ENCODE assay signal across 8 cellular contexts in genomic region chr1:211648980-211649934, GRCh38. TPM values are rescaled to one million over a fixed set of nuclear protein-coding genes. Genes with fewer than 3 reads are reported as not detected.
A peak's percentile ranks its signal among the peaks of the same experiment; 100 is the strongest.
DNase-seq lines count a peak whose midpoint lies in the region; ATAC-seq and TF ChIP-seq lines count a peak whose summit lies in the region.

No MANE protein-coding gene starts in this region.

- no peaks in the 10 kb centered on the region for H3K27me3 ChIP-seq in osteoblast (ENCODE audit: insufficient read depth, low read length)

- ATAC-seq in activated CD4-positive, alpha-beta T cell treated with anti-CD3 and anti-CD28 coated beads for 36 hours: peak; percentile 81
- ATAC-seq in GM18873 (IDR thresholded peaks at IDR 0.05; ENCODE audit: low FRiP score, unreplicated experiment): no peak
- ATAC-seq in HG02623 (IDR thresholded peaks at IDR 0.05; ENCODE audit: unreplicated experiment): no peak

- H3K36me3 ChIP-seq in osteoblast (ENCODE audit: insufficient read depth, low read length): no peaks in the 10 kb centered on the region

- no peaks in the 10 kb centered on the region for H4K20me1 ChIP-seq in osteoblast (ENCODE audit: insufficient read depth, low read length)

- H3K4me1 Mint-ChIP-seq in activated CD4-positive, alpha-beta T cell treated with anti-CD3 and anti-CD28 coated beads for 36 hours: no peaks in the 10 kb centered on the region

- H3K27me3 Mint-ChIP-seq in activated CD4-positive, alpha-beta T cell treated with anti-CD3 and anti-CD28 coated beads for 36 hours: no peaks in the 10 kb centered on the region

- no peaks in the 10 kb centered on the region for H3K36me3 Mint-ChIP-seq in activated CD4-positive, alpha-beta T cell treated with anti-CD3 and anti-CD28 coated beads for 36 hours (ENCODE audit: low read depth)

- H3K27ac ChIP-seq in osteoblast (ENCODE audit: low read depth, low read length): no peak overlapping the region

- no peak overlapping the region for H3K27ac Mint-ChIP-seq in activated CD4-positive, alpha-beta T cell treated with anti-CD3 and anti-CD28 coated beads for 36 hours

- peak; percentile 68 for TF ChIP-seq CTCF in NB4 (IDR thresholded peaks at IDR 0.05; ENCODE audit: low read depth, low read length)
- TF ChIP-seq CTCF in osteoblast (IDR thresholded peaks at IDR 0.05; ENCODE audit: extremely low read depth, low read depth, low read length): peak; percentile 43

- peak; percentile 55 for DNase-seq in activated CD4-positive, alpha-beta T cell treated with anti-CD3 and anti-CD28 coated beads for 36 hours
- DNase-seq in activated CD4-positive, alpha-beta T cell treated with anti-CD3 and anti-CD28 coated beads, Interleukin-2, amount 50 U/mL, for 1 hour: no peak
- peak; percentile 64 for DNase-seq in NB4 (ENCODE audit: low read depth)
- peak; percentile 16 for DNase-seq in cerebellar cortex (ENCODE audit: low spot score)
- no peak for DNase-seq in osteoblast (ENCODE audit: insufficient read length, low spot score, missing footprints)
- DNase-seq in cerebellar nuclear complex (lab: John Stamatoyannopoulos, UW): no peak

- peaks cover 7% of the 10 kb centered on the region for H3K4me1 ChIP-seq in osteoblast (ENCODE audit: insufficient read depth, low read length)

- H3K4me2 ChIP-seq in osteoblast (ENCODE audit: insufficient read depth, low read length): no peak overlapping the region

- CTCF ChIA-PET in activated CD4-positive, alpha-beta T cell treated with anti-CD3 and anti-CD28 coated beads for 36 hours (lab: Charles Lee): interaction anchor here (0.5 to 1.2 kb wide), 8 partner anchors 9 to 1818 kb away, joined by 3 to 5 read pairs (median 3); partner anchors contain the start of gene RD3

- H3K9me3 Mint-ChIP-seq in activated CD4-positive, alpha-beta T cell treated with anti-CD3 and anti-CD28 coated beads for 36 hours (ENCODE audit: low read depth): no peaks in the 10 kb centered on the region

- H3K4me3 ChIP-seq in NB4 (ENCODE audit: low read depth, low read length): no peak overlapping the region
- no peak overlapping the region for H3K4me3 ChIP-seq in osteoblast (ENCODE audit: insufficient read depth, low read length)

- POLR2A ChIA-PET in activated CD4-positive, alpha-beta T cell treated with anti-CD3 and anti-CD28 coated beads for 36 hours (lab: Charles Lee): interaction anchor here (0.6 kb wide), 1 partner anchor 388 kb away, joined by 7 read pairs; no protein-coding TSS in a partner anchor

- TF ChIP-seq POLR2A in NB4 (IDR thresholded peaks at IDR 0.05; ENCODE audit: extremely low read depth, insufficient read length): no peak

- H3K4me3 Mint-ChIP-seq in activated CD4-positive, alpha-beta T cell treated with anti-CD3 and anti-CD28 coated beads for 36 hours: no peak overlapping the region

- H3K9me3 ChIP-seq in osteoblast (ENCODE audit: low read depth, low read length): no peaks in the 10 kb centered on the region

- H2AFZ ChIP-seq in osteoblast (ENCODE audit: low read length): no peak overlapping the region

- intact Hi-C loops in activated CD4-positive, alpha-beta T cell treated with anti-CD3 and anti-CD28 coated beads for 36 hours (cut with DNase I, micrococcal nuclease): no loop called here

- no peaks in the 10 kb centered on the region for H3K79me2 ChIP-seq in osteoblast (ENCODE audit: insufficient read depth, low read length)

RNA-seq across cellular contexts. Expression of gene NEK2, which starts 26.2 kb away (rescaled TPM):
- 10 to 100 TPM; 32.3 to 38.8 TPM for total RNA-seq in activated CD4-positive, alpha-beta T cell treated with anti-CD3 and anti-CD28 coated beads for 36 hours
- 1.4 and 2.4 TPM in 2 replicates for total RNA-seq in osteoblast

Comparison
In these comparisons a context has a peak if more than half of its experiments do, and no peak if none do; other contexts are left out.
1. DNase-seq: peak in activated CD4-positive, alpha-beta T cell treated with anti-CD3 and anti-CD28 coated beads for 36 hours (single experiment), NB4 (single experiment) and cerebellar cortex (single experiment); none in activated CD4-positive, alpha-beta T cell treated with anti-CD3 and anti-CD28 coated beads, Interleukin-2, amount 50 U/mL, for 1 hour (single experiment), osteoblast (single experiment) and cerebellar nuclear complex (0 of 2).